In the genomic region with DNA sequence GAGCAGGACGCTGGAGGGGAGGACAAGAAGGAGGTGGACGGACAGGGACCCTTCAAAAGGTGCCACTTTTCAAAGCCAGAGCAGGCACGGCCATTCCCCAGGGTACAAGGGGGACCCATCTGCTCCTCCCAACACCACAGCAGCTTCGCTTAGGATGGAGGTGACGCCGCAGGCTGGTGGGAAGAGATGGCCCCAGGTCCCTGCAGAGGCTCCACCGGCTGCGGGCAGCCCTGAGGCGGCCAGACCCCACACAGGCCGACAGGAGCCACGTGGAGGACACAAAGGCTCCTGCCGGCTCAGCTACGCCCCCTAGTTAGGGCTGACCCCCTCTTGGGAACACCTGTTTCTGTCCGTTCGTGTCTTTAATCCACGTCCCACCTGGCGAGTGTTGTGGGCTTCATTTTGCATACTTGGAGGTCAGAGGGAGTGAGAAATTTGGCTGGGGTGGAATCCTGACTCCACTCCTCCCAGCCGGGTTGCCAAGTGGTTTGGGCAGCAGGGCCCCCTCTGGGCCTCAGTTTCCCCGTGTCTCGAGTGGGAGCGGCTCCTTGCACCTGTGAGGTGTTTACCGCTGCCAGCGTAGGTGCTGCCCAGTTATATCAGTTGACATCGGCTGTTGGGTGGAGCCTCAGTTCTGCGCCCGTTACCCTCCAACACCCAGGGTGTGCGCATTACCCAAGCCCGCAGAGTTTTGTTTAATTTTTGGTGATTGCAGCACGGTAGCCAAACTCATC, we compare ENCODE assay signal across 28 cellular contexts. TPM values are rescaled to one million over a fixed set of nuclear protein-coding genes. Genes with fewer than 3 reads are reported as not detected.
A peak's percentile ranks its signal among the peaks of the same experiment; 100 is the strongest.
DNase-seq lines count a peak whose midpoint lies in the region; ATAC-seq and TF ChIP-seq lines count a peak whose summit lies in the region.
"Had no signal": no experiment of that assay in that cellular context is flagged by ENCODE, and none has a peak within 500 bp of the region (broad histone marks: within the 10 kb centered on the region; RNA-seq: fewer than 3 reads in every experiment).

No MANE protein-coding gene starts in this region.

- H3K27me3 ChIP-seq in Loucy (ENCODE audit: insufficient read depth, low read length, poor library complexity, severe bottlenecking) (no peaks in the 10 kb centered on the region), neural progenitor cell (no peaks in the 10 kb centered on the region), transverse colon (no peaks in the 10 kb centered on the region), stomach (peaks cover 0 to 7% (median 0%) of the 10 kb centered on the region in 3 donors)
- H3K27me3 ChIP-seq: adrenal gland, foreskin keratinocyte had no signal

- WGBS in transverse colon (ENCODE audit: low coverage in 1 of 2), 2 donors: 54 to 69% methylated on average over 4 to 26 of the region's 29 CpGs
- 67 to 79% (median 75%) methylated on average over 26 to 29 of the region's 29 CpGs for WGBS in stomach, 5 donors

- intact Hi-C loops in transverse colon (cut with DNase I; ENCODE audit: low total_unique reads) (no loop called here), stomach (cut with DNase I; ENCODE audit: low total_unique reads) (no loop called here)

- TF ChIP-seq CTCF in GM12872 (IDR thresholded peaks at IDR 0.05; ENCODE audit: insufficient read depth, low read depth, low read length): 0 out of 3 replicates have a peak, but pooled peaks have one; percentile 8
- 0 out of 2 replicates have a peak, but pooled peaks have one; percentile 9 for TF ChIP-seq CTCF in Loucy (conservative IDR thresholded peaks at IDR 0.05; ENCODE audit: low read length)
- no peak for TF ChIP-seq CTCF in neural progenitor cell (IDR thresholded peaks at IDR 0.05)
- TF ChIP-seq CTCF in transverse colon (IDR thresholded peaks at IDR 0.05): no peak
- no peak for TF ChIP-seq CTCF in stomach (IDR thresholded peaks at IDR 0.05)

- H3K9ac ChIP-seq in Loucy (ENCODE audit: low read depth, low read length, poor library complexity, severe bottlenecking) (no peak overlapping the region), neural progenitor cell (no peak overlapping the region)
- H3K9ac ChIP-seq: GM23248 had no signal

- H3K79me2 ChIP-seq in Loucy (ENCODE audit: insufficient read depth, low read length) (no peaks in the 10 kb centered on the region), neural progenitor cell (ENCODE audit: low read depth) (no peaks in the 10 kb centered on the region)

- peaks cover 8% of the 10 kb centered on the region for H3K4me1 Mint-ChIP-seq in neural progenitor cell

- no peak overlapping the region for H3K4me3 Mint-ChIP-seq in neural progenitor cell
- H3K4me3 Mint-ChIP-seq: brain; immature natural killer cell; stimulated activated naive CD8-positive, alpha-beta T cell treated with anti-CD3 and anti-CD28 coated beads, Interleukin-15, Interleukin-2, amounts not matched to agents 100 ng/mL and 50 ng/mL, for 24 hours; T-helper 1 cell treated with Interleukin-12 subunit alpha and Interleukin-12 subunit beta and Interleukin-4 antibody, amounts not matched to agents 30 μg/mL and 1 μg/mL, for 36 hours had no signal

- TF ChIP-seq POLR2A in transverse colon (IDR thresholded peaks at IDR 0.05): no peak
- TF ChIP-seq POLR2A in stomach (IDR thresholded peaks at IDR 0.05): no peak

- peaks cover 6% of the 10 kb centered on the region for H3K27me3 Mint-ChIP-seq in neural progenitor cell (ENCODE audit: insufficient read depth, low read depth)
- H3K27me3 Mint-ChIP-seq: naive thymus-derived CD4-positive, alpha-beta T cell; stimulated activated naive CD8-positive, alpha-beta T cell treated with anti-CD3 and anti-CD28 coated beads, Interleukin-15, Interleukin-2, amounts not matched to agents 100 ng/mL and 50 ng/mL, for 24 hours had no signal

- DNase-seq in ecto neural progenitor cell (ENCODE audit: low spot score) (peak; percentile 58), neural progenitor cell (ENCODE audit: low spot score) (peak; percentile 26), transverse colon (no peak), stomach (no peak)
- no peak for DNase-seq in stimulated activated CD4-positive, alpha-beta T cell treated with anti-CD3 and anti-CD28 coated beads, Interleukin-4, amount 100 ng/mL, for 24 hours
- DNase-seq: activated CD4-positive, alpha-beta T cell treated with anti-CD3 and anti-CD28 coated beads for 48 hours; activated naive CD4-positive, alpha-beta T cell treated with Interleukin-2 at 50 U/mL for 16 hours; activated T-cell treated with anti-CD3 and anti-CD28 coated beads, Interleukin-2, amount 50 U/mL, for 48 hours; adrenal gland; effector CD8-positive, alpha-beta T cell; erythroblast; foreskin keratinocyte; GM23248; heart right ventricle; immature natural killer cell; Karpas-422; left ventricle myocardium superior; naive thymus-derived CD4-positive, alpha-beta T cell; NCI-H1694; NCI-H748 treated with DMSO at 0.1 percent for 48 hours; tibial artery had no signal

- H3K9me3 ChIP-seq in Loucy (ENCODE audit: insufficient read depth, low read depth, low read length) (no peaks in the 10 kb centered on the region), neural progenitor cell (ENCODE audit: low read depth) (no peaks in the 10 kb centered on the region), transverse colon (no peaks in the 10 kb centered on the region), stomach (no peaks in the 10 kb centered on the region)
- H3K9me3 ChIP-seq: adrenal gland, heart right ventricle, tibial artery had no signal

- H3K36me3 Mint-ChIP-seq in neural progenitor cell: no peaks in the 10 kb centered on the region
- H3K36me3 Mint-ChIP-seq: brain; immature natural killer cell; naive thymus-derived CD4-positive, alpha-beta T cell had no signal

- ATAC-seq in GM18498 (IDR thresholded peaks at IDR 0.05; ENCODE audit: unreplicated experiment): no peak
- ATAC-seq: foreskin keratinocyte; heart right ventricle; left ventricle myocardium superior; naive thymus-derived CD4-positive, alpha-beta T cell; right cardiac atrium had no signal

- H3K9me3 Mint-ChIP-seq in neural progenitor cell: no peaks in the 10 kb centered on the region
- H3K9me3 Mint-ChIP-seq: brain; immature natural killer cell; naive thymus-derived CD4-positive, alpha-beta T cell; stimulated activated naive CD8-positive, alpha-beta T cell treated with anti-CD3 and anti-CD28 coated beads, Interleukin-15, Interleukin-2, amounts not matched to agents 100 ng/mL and 50 ng/mL, for 24 hours; T-helper 1 cell treated with Interleukin-12 subunit alpha and Interleukin-12 subunit beta and Interleukin-4 antibody, amounts not matched to agents 30 μg/mL and 1 μg/mL, for 36 hours had no signal

- no peak overlapping the region for H3K4me3 ChIP-seq in Loucy (ENCODE audit: low read length, poor library complexity, severe bottlenecking)
- H3K4me3 ChIP-seq in neural progenitor cell: no peak overlapping the region
- no peak overlapping the region for H3K4me3 ChIP-seq in transverse colon
- H3K4me3 ChIP-seq in stomach: no peak overlapping the region
- H3K4me3 ChIP-seq: adrenal gland, GM23248, heart right ventricle, tibial artery had no signal

- H3K4me2 ChIP-seq in Loucy (ENCODE audit: low read depth, low read length, poor library complexity, severe bottlenecking) (no peak overlapping the region), neural progenitor cell (no peak overlapping the region)

- H3K9me2 ChIP-seq in Loucy (replicated peaks; ENCODE audit: low read depth, low read length): no peaks in the 10 kb centered on the region

- no peaks in the 10 kb centered on the region for H3F3A ChIP-seq in Loucy (ENCODE audit: low read depth)
- no peaks in the 10 kb centered on the region for H3F3A ChIP-seq in neural progenitor cell (ENCODE audit: low read depth)

- H2AFZ ChIP-seq in Loucy (ENCODE audit: low read length) (no peak overlapping the region), neural progenitor cell (replicated peaks) (no peak overlapping the region)
- H2AFZ ChIP-seq: GM23248 had no signal

- H3K4me1 ChIP-seq in Loucy (ENCODE audit: insufficient read depth, low read length, poor library complexity, severe bottlenecking): peaks cover under 1% of the 10 kb centered on the region
- no peaks in the 10 kb centered on the region for H3K4me1 ChIP-seq in neural progenitor cell
- H3K4me1 ChIP-seq in transverse colon: peaks cover 0 to 7% (median under 1%) of the 10 kb centered on the region in 4 donors
- peaks cover under 1 to 3% (median 2%) of the 10 kb centered on the region in 4 donors for H3K4me1 ChIP-seq in stomach
- H3K4me1 ChIP-seq: foreskin keratinocyte had no signal

- no peaks in the 10 kb centered on the region for H4K20me1 ChIP-seq in Loucy (ENCODE audit: insufficient read depth, low read length, poor library complexity, severe bottlenecking)
- H4K20me1 ChIP-seq in neural progenitor cell (ENCODE audit: low read depth): no peaks in the 10 kb centered on the region

- no peaks in the 10 kb centered on the region for H3K36me3 ChIP-seq in Loucy (ENCODE audit: insufficient read depth, low read length)
- no peaks in the 10 kb centered on the region for H3K36me3 ChIP-seq in neural progenitor cell
- no peaks in the 10 kb centered on the region for H3K36me3 ChIP-seq in transverse colon
- H3K36me3 ChIP-seq in stomach: no peaks in the 10 kb centered on the region
- H3K36me3 ChIP-seq: adrenal gland, heart right ventricle, tibial artery had no signal

- in situ Hi-C loops in transverse colon (cut with MboI; ENCODE audit: low pct_ligation_motif_present in 1 of 4, low pct_unique_long_range_greater_than_20kb in 1 of 4, low sequenced_read_pairs in 3 of 4): no loop called here

- H3K27ac Mint-ChIP-seq in neural progenitor cell: no peak overlapping the region
- H3K27ac Mint-ChIP-seq: immature natural killer cell; naive thymus-derived CD4-positive, alpha-beta T cell; stimulated activated naive CD8-positive, alpha-beta T cell treated with anti-CD3 and anti-CD28 coated beads, Interleukin-15, Interleukin-2, amounts not matched to agents 100 ng/mL and 50 ng/mL, for 24 hours; T-helper 1 cell treated with Interleukin-12 subunit alpha and Interleukin-12 subunit beta and Interleukin-4 antibody, amounts not matched to agents 30 μg/mL and 1 μg/mL, for 36 hours had no signal

- no peak overlapping the region for H3K27ac ChIP-seq in neural progenitor cell
- H3K27ac ChIP-seq in transverse colon: no peak overlapping the region
- H3K27ac ChIP-seq in stomach: no peak overlapping the region
- H3K27ac ChIP-seq: adrenal gland, foreskin keratinocyte, GM23248, heart right ventricle, tibial artery had no signal

- TF ChIP-seq EP300 in transverse colon (IDR thresholded peaks at IDR 0.05; ENCODE audit: low read depth): no peak
- TF ChIP-seq EP300 in stomach (IDR thresholded peaks at IDR 0.05): no peak

RNA-seq across cellular contexts. Expression of a gene that starts 5.8 kb away (rescaled TPM):
- total RNA-seq in neural progenitor cell (ENCODE audit: low replicate concordance) (19.2 and 29.8 TPM in 2 replicates), transverse colon (10 to 100 TPM; 16.3 to 39.6 (median 26.8) TPM), stomach (10 to 100 TPM in 4 of 5 donors, 1 to 10 TPM in 1; 1.2 to 50.7 (median 17.5) TPM)
- polyA plus RNA-seq in stomach: 10 to 100 TPM; 20.0 to 28.2 (median 26.9) TPM

RNA-seq across cellular contexts. Expression of a gene that starts 12.2 kb away (rescaled TPM):
- total RNA-seq in neural progenitor cell (ENCODE audit: low replicate concordance) (5.6 and 10.3 TPM in 2 replicates), transverse colon (10 to 100 TPM; 26.5 to 83.0 (median 59.6) TPM), stomach (100 to 1,000 TPM in 2 of 5 donors, 10 to 100 TPM in 2, 1 to 10 TPM in 1; 7.6 to 133 (median 36.4) TPM)
- 10 to 100 TPM; 13.5 to 25.7 (median 17.7) TPM for polyA plus RNA-seq in stomach

RNA-seq across cellular contexts. Expression of a gene that starts 24.7 kb away (rescaled TPM):
- 3.3 and 4.0 TPM in 2 replicates for total RNA-seq in neural progenitor cell (ENCODE audit: low replicate concordance)
- total RNA-seq in transverse colon: 10 to 100 TPM; 11.2 to 33.0 (median 26.2) TPM
- 10 to 100 TPM; 13.6 to 59.5 (median 16.5) TPM for total RNA-seq in stomach
- 10 to 100 TPM; 13.0 to 18.5 (median 16.4) TPM for polyA plus RNA-seq in stomach

RNA-seq across cellular contexts. Expression of a gene that starts 41.2 kb away (rescaled TPM):
- total RNA-seq in neural progenitor cell (ENCODE audit: low replicate concordance) (76.4 and 85.0 TPM in 2 replicates), transverse colon (100 to 1,000 TPM in 1 of 4 donors, 10 to 100 TPM in 3; 38.6 to 104 (median 39.8) TPM), stomach (100 to 1,000 TPM in 3 of 5 donors, 10 to 100 TPM in 2; 51.2 to 155 (median 104) TPM)
- polyA plus RNA-seq in stomach: 100 to 1,000 TPM in 1 of 3 donors, 10 to 100 TPM in 2; 69.3 to 110 (median 75.3) TPM

Comparison
In these comparisons a context has a peak if more than half of its experiments do, and no peak if none do; other contexts are left out.
1. CTCF ChIP-seq: peak in GM12872 (single experiment) and Loucy (single experiment); none in neural progenitor cell (single experiment), transverse colon (0 of 5) and stomach (0 of 7).
2. DNase-seq: peak in ecto neural progenitor cell (single experiment) and neural progenitor cell (single experiment); none in transverse colon (single experiment), stimulated activated CD4-positive, alpha-beta T cell treated with anti-CD3 and anti-CD28 coated beads, Interleukin-4, amount 100 ng/mL, for 24 hours (single experiment) and stomach (single experiment).